8 cellular contexts compared by ENCODE assay signal in genomic region chr1:210342986-210343780, GRCh38. TPM values are rescaled to one million over a fixed set of nuclear protein-coding genes. Genes with fewer than 3 reads are reported as not detected.
DNase-seq lines count a peak whose midpoint lies in the region; ATAC-seq and TF ChIP-seq lines count a peak whose summit lies in the region.

No MANE protein-coding gene starts in this region.

- TF ChIP-seq CTCF in body of pancreas (IDR thresholded peaks at IDR 0.05) = no peak
- no peak for TF ChIP-seq CTCF in osteoblast (IDR thresholded peaks at IDR 0.05; ENCODE audit: extremely low read depth, low read depth, low read length)
- TF ChIP-seq CTCF in smooth muscle cell (IDR thresholded peaks at IDR 0.05; ENCODE audit: borderline replicate concordance, insufficient read depth, poor library complexity, severe bottlenecking) = no peak

- H3F3A ChIP-seq in smooth muscle cell (ENCODE audit: low read depth) = no peaks in the 10 kb centered on the region

- intact Hi-C loops in body of pancreas (cut with DNase I) = no loop called here

- H4K20me1 ChIP-seq in osteoblast (ENCODE audit: insufficient read depth, low read length) (no peaks in the 10 kb centered on the region), smooth muscle cell (ENCODE audit: low read depth) (no peaks in the 10 kb centered on the region)

- H3K79me2 ChIP-seq in osteoblast (ENCODE audit: insufficient read depth, low read length) = no peaks in the 10 kb centered on the region
- H3K79me2 ChIP-seq in smooth muscle cell (ENCODE audit: low read depth) = no peaks in the 10 kb centered on the region

- no peak for DNase-seq in activated CD4-positive, CD25-positive, alpha-beta regulatory T cell (lab: John Stamatoyannopoulos, UW)
- peak in 1 of 4 donors; percentile 18 for DNase-seq in body of pancreas
- DNase-seq in osteoblast (ENCODE audit: insufficient read length, low spot score, missing footprints) = no peak
- no peak for DNase-seq in smooth muscle cell (lab: John Stamatoyannopoulos, UW; ENCODE audit: unreplicated experiment)
- no peak for DNase-seq in GOT3 (lab: John Stamatoyannopoulos, UW)
- DNase-seq in caudate nucleus (lab: John Stamatoyannopoulos, UW) = no peak

- peak; percentile 27 to 47 for ATAC-seq in activated CD4-positive, CD25-positive, alpha-beta regulatory T cell treated with anti-CD3 and anti-CD28 coated beads, Interleukin-2, amount 50 U/mL, for 24 hours
- ATAC-seq in HG03135 (IDR thresholded peaks at IDR 0.05; ENCODE audit: unreplicated experiment) = peak; percentile 54
- ATAC-seq in body of pancreas = peak; percentile 52

- no peaks in the 10 kb centered on the region for H3K27me3 ChIP-seq in body of pancreas
- no peaks in the 10 kb centered on the region for H3K27me3 ChIP-seq in osteoblast (ENCODE audit: insufficient read depth, low read length)
- no peaks in the 10 kb centered on the region for H3K27me3 ChIP-seq in smooth muscle cell (ENCODE audit: low read depth)

- H2AFZ ChIP-seq in osteoblast (ENCODE audit: low read length) (peak overlapping the region; percentile 85), smooth muscle cell (ENCODE audit: low read depth) (no peak overlapping the region)

- H3K36me3 ChIP-seq in body of pancreas (replicated peaks in 1 of 2; ENCODE audit: insufficient read depth in 1 of 2, low read depth in 2 of 2) = no peaks in the 10 kb centered on the region
- H3K36me3 ChIP-seq in osteoblast (ENCODE audit: insufficient read depth, low read length) = no peaks in the 10 kb centered on the region
- H3K36me3 ChIP-seq in smooth muscle cell (ENCODE audit: low read depth) = no peaks in the 10 kb centered on the region

- H3K4me2 ChIP-seq in osteoblast (ENCODE audit: insufficient read depth, low read length) (peak overlapping the region; percentile 88), smooth muscle cell (no peak overlapping the region)

- no peak overlapping the region for H3K9ac ChIP-seq in smooth muscle cell (ENCODE audit: low read depth)

- H3K4me1 ChIP-seq in body of pancreas = no peaks in the 10 kb centered on the region
- H3K4me1 ChIP-seq in osteoblast (ENCODE audit: insufficient read depth, low read length) = peaks cover 24% of the 10 kb centered on the region
- H3K4me1 ChIP-seq in smooth muscle cell (ENCODE audit: low read depth) = peaks cover 7% of the 10 kb centered on the region

- peak in 2 of 3 donors; percentile 33 to 38 for TF ChIP-seq POLR2A in body of pancreas (IDR thresholded peaks at IDR 0.05)

- H3K9me3 ChIP-seq in body of pancreas (no peaks in the 10 kb centered on the region), osteoblast (ENCODE audit: low read depth, low read length) (no peaks in the 10 kb centered on the region), smooth muscle cell (replicated peaks; ENCODE audit: low read depth) (no peaks in the 10 kb centered on the region)

- H3K27ac ChIP-seq in body of pancreas (peak overlapping the region in 3 of 4 donors; percentile 65 to 67 (median 65)), osteoblast (ENCODE audit: low read depth, low read length) (peak overlapping the region; percentile 64), smooth muscle cell (ENCODE audit: low read depth) (no peak overlapping the region), caudate nucleus (ENCODE audit: low read depth, low read length) (no peak overlapping the region)

- H3K4me3 ChIP-seq in body of pancreas (no peak overlapping the region), osteoblast (ENCODE audit: insufficient read depth, low read length) (peak overlapping the region; percentile 71), smooth muscle cell (no peak overlapping the region)

- 25 to 27% methylated on average over 14 of the region's 14 CpGs for WGBS in body of pancreas, 2 donors
- WGBS in smooth muscle cell (ENCODE audit: low lambda C conversion rate) = 81% methylated on average over 14 of the region's 14 CpGs

RNA-seq across cellular contexts. Expression of gene HHAT, which starts 14.5 kb away (rescaled TPM):
- total RNA-seq in body of pancreas (10 to 100 TPM in 1 of 2 donors, 1 to 10 TPM in 1; 4.4 to 19.4 TPM), osteoblast (5.1 and 7.4 TPM in 2 replicates), smooth muscle cell (9.8 and 11.4 TPM in 2 replicates)
- 4.6 and 8.8 TPM in 2 replicates for polyA plus RNA-seq in smooth muscle cell

Comparison
In these comparisons a context has a peak if more than half of its experiments do, and no peak if none do; other contexts are left out.
1. H3K27ac ChIP-seq: peak in body of pancreas (3 of 4) and osteoblast (single experiment); none in smooth muscle cell (single experiment) and caudate nucleus (single experiment).
2. Peak in every context shown above with its lines, with median percentiles within 50 percentile points of each other: ATAC-seq.